1 cellular context compared by ENCODE assay signal in genomic region chr15:95591886-95592285, GRCh38.
TF ChIP-seq lines count a peak whose summit lies in the region.

No MANE protein-coding gene starts in this region.

TF ChIP-seq in SK-N-SH treated with all-trans-retinoic acid at 6 μM for 48 hours, 23 proteins besides CTCF, POLR2A, EP300 and RAD21 (continued from another document):
- no peak for TF ChIP-seq CREB5 (CRISPR knock-in tag; IDR thresholded peaks at IDR 0.05; ENCODE audit: low read depth)
- TF ChIP-seq ZC3H10 (CRISPR knock-in tag; IDR thresholded peaks at IDR 0.05) = no peak
